ENCODE assay signal across 26 cellular contexts in the genomic region with DNA sequence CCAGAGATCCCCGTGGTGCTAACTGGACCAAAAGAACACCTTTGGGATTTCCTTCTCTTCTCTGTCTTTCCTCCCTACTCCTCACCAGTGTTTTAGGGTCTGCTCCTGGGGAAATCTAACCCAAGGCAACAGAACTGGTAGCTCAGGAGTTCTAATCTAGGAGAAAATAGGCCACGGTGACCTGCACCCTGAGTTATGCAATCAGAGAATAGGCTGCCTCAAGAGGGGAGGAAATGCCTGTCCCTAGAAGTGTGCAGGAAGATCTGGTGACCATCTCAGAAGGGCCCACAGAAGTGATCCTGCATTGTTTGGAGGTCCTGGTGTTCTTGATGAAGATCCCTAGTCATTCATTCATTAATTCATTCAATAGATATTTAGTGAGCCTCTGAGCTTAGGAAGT. TPM values are rescaled to one million over a fixed set of nuclear protein-coding genes. Genes with fewer than 3 reads are reported as not detected.
"Had no signal": no experiment of that assay in that cellular context is flagged by ENCODE, and none has a peak within 500 bp of the region (broad histone marks: within the 10 kb centered on the region; RNA-seq: fewer than 3 reads in every experiment).

No MANE protein-coding gene starts in this region.

- H3K4me2 ChIP-seq: KMS-11, SK-N-SH had no signal

- H3K27ac ChIP-seq: brain microvascular endothelial cell, cardiac muscle cell, KMS-11, Peyer's patch, RWPE1, SJCRH30 had no signal

- H3K27me3 ChIP-seq: Peyer's patch, SJCRH30 had no signal

- H3K9me3 Mint-ChIP-seq: activated B cell treated with CpG ODN at 0.5 μM for 24 hours; activated CD4-positive, alpha-beta T cell treated with anti-CD3 and anti-CD28 coated beads, Interleukin-2, amount 10 ng/mL, durations not matched to agents 24 days and 14 days; activated CD8-positive, alpha-beta T cell treated with anti-CD3 and anti-CD28 coated beads for 36 hours; activated naive CD4-positive, alpha-beta T cell treated with anti-CD3 and anti-CD28 coated beads for 36 hours; activated T-cell treated with anti-CD3 and anti-CD28 coated beads, Interleukin-2, amount 50 U/mL, for 24 hours had no signal

- DNase-seq: activated B cell treated with CpG ODN at 0.5 μM for 24 hours; activated CD4-positive, alpha-beta T cell treated with anti-CD3 and anti-CD28 coated beads for 1 hour; activated CD4-positive, alpha-beta T cell treated with anti-CD3 and anti-CD28 coated beads, Interleukin-2, amount 10 ng/mL, durations not matched to agents 24 days and 14 days; activated gamma-delta T cell; activated T-cell treated with anti-CD3 and anti-CD28 coated beads, Interleukin-2, amount 50 U/mL, for 24 hours; brain microvascular endothelial cell; NCI-H1105; NCI-H1436; NCI-H1694 treated with DMSO at 0.1 percent for 48 hours; NCI-H2029 treated with DMSO at 0.1 percent for 48 hours; NCI-H345; NCI-H510A; NK-92 treated with Interleukin-12 subunit alpha and Interleukin-12 subunit beta, amount 100 ng/mL, for 24 hours; Peyer's patch; Right ventricle myocardium superior; SJCRH30; SK-N-SH; T-helper 9 cell had no signal

- H3K4me1 ChIP-seq: SJCRH30 had no signal

- H3K36me3 ChIP-seq: brain microvascular endothelial cell, cardiac muscle cell, Peyer's patch, SJCRH30 had no signal

- H3K4me3 ChIP-seq: cardiac muscle cell, Peyer's patch, SJCRH30 had no signal

- H3K9me2 ChIP-seq: SK-N-SH had no signal

- H3K36me3 Mint-ChIP-seq: activated naive CD8-positive, alpha-beta T cell had no signal

- H3K9me3 ChIP-seq: Peyer's patch, SJCRH30, SK-N-SH had no signal

- H3K27ac Mint-ChIP-seq: activated B cell treated with CpG ODN at 0.5 μM for 24 hours; activated CD8-positive, alpha-beta T cell treated with anti-CD3 and anti-CD28 coated beads for 36 hours; activated naive CD4-positive, alpha-beta T cell treated with anti-CD3 and anti-CD28 coated beads for 36 hours; activated naive CD8-positive, alpha-beta T cell had no signal

- H3K4me3 Mint-ChIP-seq: activated B cell treated with CpG ODN at 0.5 μM for 24 hours; activated CD4-positive, alpha-beta T cell treated with anti-CD3 and anti-CD28 coated beads, Interleukin-2, amount 10 ng/mL, durations not matched to agents 24 days and 14 days; activated CD8-positive, alpha-beta T cell treated with anti-CD3 and anti-CD28 coated beads for 36 hours; activated naive CD4-positive, alpha-beta T cell treated with anti-CD3 and anti-CD28 coated beads for 36 hours; activated naive CD8-positive, alpha-beta T cell; activated T-cell treated with anti-CD3 and anti-CD28 coated beads, Interleukin-2, amount 50 U/mL, for 24 hours had no signal

RNA-seq across cellular contexts. Expression of gene ETV7, which starts 3.4 kb away (rescaled TPM):
- total RNA-seq: cardiac muscle cell, Right ventricle myocardium superior, SJCRH30 had no signal

RNA-seq across cellular contexts. Expression of gene BNIP5, which starts 47.4 kb away (rescaled TPM):
- total RNA-seq: activated CD4-positive, alpha-beta T cell treated with anti-CD3 and anti-CD28 coated beads, Interleukin-2, amount 10 ng/mL, durations not matched to agents 24 days and 14 days; activated CD8-positive, alpha-beta T cell treated with anti-CD3 and anti-CD28 coated beads for 36 hours; activated naive CD4-positive, alpha-beta T cell treated with anti-CD3 and anti-CD28 coated beads for 36 hours; MCF 10A; Right ventricle myocardium superior; T-helper 1 cell treated with Interleukin-12 subunit alpha and Interleukin-12 subunit beta and Interleukin-4 antibody, amounts not matched to agents 30 ng/mL and 1 ng/mL, for 36 hours had no signal
- polyA plus RNA-seq: cardiac muscle cell, SK-N-SH had no signal

RNA-seq across cellular contexts. Expression of gene PXT1, which starts 58.6 kb away (rescaled TPM):
- total RNA-seq: cardiac muscle cell, MCF 10A, Peyer's patch, SJCRH30 had no signal
- polyA plus RNA-seq: SK-N-SH had no signal
